ENCODE assay signal across 8 cellular contexts in genomic region chr4:55321707-55322264, GRCh38. TPM values are rescaled to one million over a fixed set of nuclear protein-coding genes. Genes with fewer than 3 reads are reported as not detected.
DNase-seq lines count a peak whose midpoint lies in the region; FAIRE-seq and TF ChIP-seq lines count a peak whose summit lies in the region.

No MANE protein-coding gene starts in this region.

- no peak overlapping the region for H3K4me3 ChIP-seq in HUES48 (ENCODE audit: low read depth, low read length)
- H3K4me3 ChIP-seq in foreskin fibroblast (ENCODE audit: low read depth in 1 of 2, low read length in 2 of 2) = no peak overlapping the region
- no peak overlapping the region for H3K4me3 ChIP-seq in trophoblast cell (ENCODE audit: low read depth, low read length)

- peak; percentile 59 for TF ChIP-seq CTCF in foreskin fibroblast (IDR thresholded peaks at IDR 0.05; ENCODE audit: low read depth, low read length)

- no peak overlapping the region for H3K14ac ChIP-seq in trophoblast cell (ENCODE audit: low read length)

- no peak overlapping the region for H3K23ac ChIP-seq in trophoblast cell (ENCODE audit: low read length)

- no peaks in the 10 kb centered on the region for H3K79me1 ChIP-seq in trophoblast cell (ENCODE audit: low read length)

- no peak overlapping the region for H2AK5ac ChIP-seq in trophoblast cell (ENCODE audit: low read length)

- no peak overlapping the region for H2AFZ ChIP-seq in trophoblast cell (ENCODE audit: insufficient read depth, low read length, poor library complexity)

- H2BK120ac ChIP-seq in trophoblast cell (ENCODE audit: insufficient read depth, low read length, poor library complexity) = no peak overlapping the region

- H3K18ac ChIP-seq in trophoblast cell (ENCODE audit: low read length) = no peak overlapping the region

- no peak overlapping the region for H2BK12ac ChIP-seq in trophoblast cell (ENCODE audit: low read length)

- H3K27me3 ChIP-seq in HUES48 (ENCODE audit: control insufficient read depth, insufficient read depth, low read length) = no peaks in the 10 kb centered on the region
- H3K27me3 ChIP-seq in trophoblast cell (ENCODE audit: insufficient read depth, low read length) = no peaks in the 10 kb centered on the region

- H4K12ac ChIP-seq in trophoblast cell (ENCODE audit: low read depth, low read length) = no peak overlapping the region

- FAIRE-seq in GM12891 (lab: Jason Lieb, UNC) = no peak

- H3K4me1 ChIP-seq in HUES48 (ENCODE audit: control insufficient read depth, insufficient read depth, low read length) (peaks cover 31% of the 10 kb centered on the region), trophoblast cell (ENCODE audit: control insufficient read depth in 1 of 2, insufficient read depth in 2 of 2, low read length in 2 of 2) (no peaks in the 10 kb centered on the region)

- TF ChIP-seq POLR2A in GM12891 (IDR thresholded peaks at IDR 0.05; ENCODE audit: low read depth, low read length) = no peak

- H3K27ac ChIP-seq in HUES48 (ENCODE audit: low read depth, low read length) = peak overlapping the region; percentile 50
- H3K27ac ChIP-seq in trophoblast cell (ENCODE audit: low read depth, low read length) = no peak overlapping the region

- H3K9me3 ChIP-seq in HUES48 (ENCODE audit: control insufficient read depth, insufficient read depth, low read length) (no peaks in the 10 kb centered on the region), trophoblast cell (ENCODE audit: insufficient read depth, low read depth, low read length) (no peaks in the 10 kb centered on the region)

- H3K36me3 ChIP-seq in HUES48 (ENCODE audit: control insufficient read depth, insufficient read depth, low read length) = no peaks in the 10 kb centered on the region
- no peaks in the 10 kb centered on the region for H3K36me3 ChIP-seq in trophoblast cell (ENCODE audit: control insufficient read depth in 1 of 2, insufficient read depth in 2 of 2, low read length in 2 of 2)

- no peaks in the 10 kb centered on the region for H3K79me2 ChIP-seq in trophoblast cell (ENCODE audit: control insufficient read depth, insufficient read depth, low read length, poor library complexity)

- H3K4me2 ChIP-seq in trophoblast cell (ENCODE audit: low read length) = no peak overlapping the region

- no peak overlapping the region for H2BK5ac ChIP-seq in trophoblast cell (ENCODE audit: low read depth, low read length, poor library complexity)

- no peak overlapping the region for H4K91ac ChIP-seq in trophoblast cell (ENCODE audit: low read depth, low read length)

- no peak overlapping the region for H4K8ac ChIP-seq in trophoblast cell (ENCODE audit: low read depth, low read length)

- H3K9ac ChIP-seq in HUES48 (ENCODE audit: low read depth, low read length) = no peak overlapping the region
- H3K9ac ChIP-seq in trophoblast cell (ENCODE audit: low read length) = no peak overlapping the region

- WGBS in trophoblast cell (ENCODE audit: extremely low coverage, insufficient coverage, insufficient read length) = no CpG with 5 or more reads among the region's 8 CpGs

- DNase-seq in Daoy (ENCODE audit: low read depth) (peak; percentile 36), NOMO-1 (lab: John Stamatoyannopoulos, UW; ENCODE audit: unreplicated experiment in 2 of 2) (peak; percentile 41 to 81), activated T-cell treated with anti-CD3 and anti-CD28 coated beads for 4 hours (peak; percentile 33), foreskin fibroblast (peak; percentile 58 to 88), trophoblast cell (peak; percentile 88 to 99), GM12891 (ENCODE audit: insufficient read length, low spot score) (no peak)
- no peak for DNase-seq in NK-92 treated with Interleukin-12 subunit alpha and Interleukin-12 subunit beta, amount 100 ng/mL, for 24 hours (lab: John Stamatoyannopoulos, UW)

- H3K4ac ChIP-seq in trophoblast cell (ENCODE audit: low read depth, low read length) = no peak overlapping the region

TF ChIP-seq in GM12891, 5 proteins besides CTCF, POLR2A, EP300 and RAD21:
- TF ChIP-seq POU2F2 (IDR thresholded peaks at IDR 0.05; ENCODE audit: low read depth, low read length) = no peak
- TF ChIP-seq TAF1 (IDR thresholded peaks at IDR 0.05; ENCODE audit: low read depth, low read length) = no peak
- no peak for TF ChIP-seq POLR2AphosphoS5 (IDR thresholded peaks at IDR 0.05; ENCODE audit: low read depth, low read length)
- no peak for TF ChIP-seq PAX5 (IDR thresholded peaks at IDR 0.05; ENCODE audit: insufficient read depth, low read length, severe bottlenecking)
- no peak for TF ChIP-seq SPI1 (IDR thresholded peaks at IDR 0.05; ENCODE audit: low read depth, low read length)

RNA-seq across cellular contexts. Expression of gene SRD5A3, which starts 24.3 kb away (rescaled TPM):
- total RNA-seq in Daoy (2014; rRNA removed; shearing (Covaris generic)) = 4.8 and 5.4 TPM in 2 replicates
- polyA plus RNA-seq in trophoblast cell (2013) = 11.9 and 12.1 TPM in 2 replicates
- polyA plus RNA-seq in GM12891 (2012; ENCODE audit: low read depth, missing spikeins) = 4.3 TPM

Comparison
In these comparisons a context has a peak if more than half of its experiments do, and no peak if none do; other contexts are left out.
1. DNase-seq: peak in Daoy (single experiment), NOMO-1 (2 of 2), activated T-cell treated with anti-CD3 and anti-CD28 coated beads for 4 hours (single experiment), foreskin fibroblast (2 of 2) and trophoblast cell (2 of 2); none in NK-92 treated with Interleukin-12 subunit alpha and Interleukin-12 subunit beta, amount 100 ng/mL, for 24 hours (single experiment) and GM12891 (single experiment).